ENCODE assay signal across 34 cellular contexts in genomic region chr18:33101316-33101715, GRCh38.
"Had no signal": no experiment of that assay in that cellular context is flagged by ENCODE, and none has a peak within 500 bp of the region (broad histone marks: within the 10 kb centered on the region; RNA-seq: fewer than 3 reads in every experiment).

No MANE protein-coding gene starts in this region.

- DNase-seq: Kasumi-1, MG63, MM.1S, MV-4-11, NCI-H1048, NCI-H1092, NCI-H1092 treated with DMSO at 0.1 percent for 48 hours, NCI-H1105, NCI-H1105 treated with DMSO at 0.1 percent for 48 hours, NCI-H1417, NCI-H1417 treated with DMSO at 0.1 percent for 48 hours, NCI-H1436, NCI-H1436 treated with DMSO at 0.1 percent for 48 hours, NCI-H146, NCI-H1694, NCI-H1694 treated with DMSO at 0.1 percent for 48 hours, NCI-H187, NCI-H187 treated with DMSO at 0.1 percent for 48 hours, NCI-H1930, NCI-H2029, NCI-H2029 treated with DMSO at 0.1 percent for 48 hours, NCI-H2081, NCI-H2081 treated with DMSO at 0.1 percent for 48 hours, NCI-H2107, NCI-H2171, NCI-H2171 treated with DMSO at 0.1 percent for 48 hours, NCI-H2227 treated with DMSO at 0.1 percent for 48 hours, NCI-H226, NCI-H345, NCI-H446, NCI-H446 treated with DMSO at 0.1 percent for 48 hours, NCI-H510A, NCI-H510A treated with DMSO at 0.1 percent for 48 hours, NCI-H524 had no signal
